Comparison of ENCODE assay signal across 26 cellular contexts in the genomic region with DNA sequence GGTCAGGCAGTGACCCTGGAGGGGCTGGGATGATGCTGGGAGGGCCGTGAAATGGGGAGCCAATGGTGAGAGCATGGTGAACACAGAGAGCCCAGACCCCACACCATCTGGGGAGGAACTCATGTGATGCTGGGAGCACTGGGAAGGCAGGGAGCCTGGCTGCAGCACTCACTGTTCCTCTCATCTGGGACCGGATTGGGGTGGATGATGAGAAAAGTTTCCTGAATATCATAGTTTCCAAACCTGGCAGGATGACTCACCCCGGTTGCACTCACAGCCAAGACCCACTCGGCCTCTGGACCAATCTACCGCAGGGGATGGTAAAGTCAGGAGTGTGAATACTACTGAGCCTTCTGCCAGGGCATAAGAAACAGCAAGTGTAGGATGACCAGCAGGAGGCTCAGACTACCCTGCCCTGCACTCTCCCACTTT. TPM values are rescaled to one million over a fixed set of nuclear protein-coding genes. Genes with fewer than 3 reads are reported as not detected.
A peak's percentile ranks its signal among the peaks of the same experiment; 100 is the strongest.
DNase-seq lines count a peak whose midpoint lies in the region; FAIRE-seq and TF ChIP-seq lines count a peak whose summit lies in the region.
"Had no signal": no experiment of that assay in that cellular context is flagged by ENCODE, and none has a peak within 500 bp of the region (broad histone marks: within the 10 kb centered on the region; RNA-seq: fewer than 3 reads in every experiment).

No MANE protein-coding gene starts in this region.

- TF ChIP-seq CTCF in bronchial epithelial cell (IDR thresholded peaks at IDR 0.05; ENCODE audit: insufficient read depth, low read length, severe bottlenecking) (no peak), retinal pigment epithelial cell (conservative IDR thresholded peaks at IDR 0.05; ENCODE audit: low read depth, low read length) (peak; percentile 1)

- no peak for FAIRE-seq in bronchial epithelial cell (lab: Jason Lieb, UNC)
- FAIRE-seq: astrocyte had no signal

- no peak overlapping the region for H3K4me3 ChIP-seq in bronchial epithelial cell (ENCODE audit: low read depth, low read length)
- H3K4me3 ChIP-seq in retinal pigment epithelial cell (ENCODE audit: low read length), result no peak overlapping the region
- H3K4me3 ChIP-seq: BLaER1 treated with 17β-estradiol and CSF1 and Interleukin-3, amounts not matched to agents 10 nM and 100 nM; heart left ventricle; prostate gland; uterus had no signal

- H3K36me3 ChIP-seq in bronchial epithelial cell (ENCODE audit: control insufficient read depth, insufficient read depth, low read length), result no peaks in the 10 kb centered on the region
- H3K36me3 ChIP-seq: BLaER1 treated with 17β-estradiol and CSF1 and Interleukin-3, amounts not matched to agents 10 nM and 100 nM; heart left ventricle; prostate gland; uterus had no signal

- DNase-seq in Daoy (ENCODE audit: low read depth) (peak; percentile 70), M059J (ENCODE audit: low read depth) (peak; percentile 54), bronchial epithelial cell (ENCODE audit: low read depth) (peak; percentile 22), retinal pigment epithelial cell (ENCODE audit: low read depth) (no peak), SW480 (ENCODE audit: low spot score) (no peak), putamen (ENCODE audit: low spot score) (no peak), SHP77 (lab: John Stamatoyannopoulos, UW) (no peak), NCI-H510A (lab: John Stamatoyannopoulos, UW) (no peak)
- DNase-seq: activated CD4-positive, alpha-beta T cell treated with anti-CD3 and anti-CD28 coated beads for 36 hours; COR-L47; DMS79; H9; heart left ventricle; left cardiac atrium; NCI-H1417 treated with DMSO at 0.1 percent for 48 hours; NCI-H2107; NCI-H510A treated with DMSO at 0.1 percent for 48 hours; T-helper 17 cell; uterus had no signal

- H3K27me3 ChIP-seq in bronchial epithelial cell (ENCODE audit: control insufficient read depth, insufficient read depth, low read length), result peaks cover 51% of the 10 kb centered on the region

RNA-seq across cellular contexts. Expression of a gene that starts 21.8 kb away (rescaled TPM):
- total RNA-seq in Daoy (2014; rRNA removed; shearing (Covaris generic)), result 1.2 and 1.6 TPM in 2 replicates
- 0.76 and 1.1 TPM in 2 replicates for total RNA-seq in M059J (2014; rRNA removed; shearing (Covaris generic))
- 1.1 and 4.1 TPM in 2 replicates for total RNA-seq in bronchial epithelial cell
- total RNA-seq: SK-MEL-5, skeletal muscle tissue, uterus had no signal

RNA-seq across cellular contexts. Expression of a gene that starts 39.8 kb away (rescaled TPM):
- 0.36 and 1.1 TPM in 2 replicates for total RNA-seq in Daoy (2014; rRNA removed; shearing (Covaris generic))
- total RNA-seq in M059J (2014; rRNA removed; shearing (Covaris generic)), result 0.42 TPM in 1 of 2 replicates, not detected in the other
- total RNA-seq in bronchial epithelial cell, result 0.79 and 20.4 TPM in 2 replicates
- total RNA-seq: activated CD4-positive, alpha-beta T cell treated with anti-CD3 and anti-CD28 coated beads for 36 hours; activated T-helper 2 cell treated with anti-CD3 and anti-CD28 coated beads, Interferon-gamma antibody, Interleukin-2, Interleukin-4, amounts not matched to agents 10 μg/mL and 5 μg/mL and 100 μg/mL, durations not matched to agents 14 hours and 24 hours and 36 hours; astrocyte; cerebellum; H9; heart left ventricle; left cardiac atrium; prostate gland; SK-MEL-5; skeletal muscle tissue; T-helper 17 cell; uterus had no signal

RNA-seq across cellular contexts. Expression of a gene that starts 43.7 kb away (rescaled TPM):
- total RNA-seq in Daoy (2014; rRNA removed; shearing (Covaris generic)), result 42.6 and 53.7 TPM in 2 replicates
- total RNA-seq in M059J (2014; rRNA removed; shearing (Covaris generic)), result 75.7 and 88.8 TPM in 2 replicates
- total RNA-seq in bronchial epithelial cell, result 2.4 and 12.2 TPM in 2 replicates
- total RNA-seq: H9, skeletal muscle tissue had no signal

Comparison
In these comparisons a context has a peak if more than half of its experiments do, and no peak if none do; other contexts are left out.
1. DNase-seq: peak in Daoy (single experiment), M059J (single experiment) and bronchial epithelial cell (single experiment); none in retinal pigment epithelial cell (single experiment), SW480 (single experiment), putamen (single experiment), SHP77 (0 of 2) and NCI-H510A (single experiment).